ENCODE assay signal across 10 cellular contexts in genomic region chr1:225447649-225448048, GRCh38. TPM values are rescaled to one million over a fixed set of nuclear protein-coding genes. Genes with fewer than 3 reads are reported as not detected.
DNase-seq lines count a peak whose midpoint lies in the region; ATAC-seq and TF ChIP-seq lines count a peak whose summit lies in the region.
"Had no signal": no experiment of that assay in that cellular context is flagged by ENCODE, and none has a peak within 500 bp of the region (broad histone marks: within the 10 kb centered on the region; RNA-seq: fewer than 3 reads in every experiment).

No MANE protein-coding gene starts in this region.

- peak overlapping the region in 2 of 5 donors; percentile 17 to 18 for H3K4me3 Mint-ChIP-seq in immature natural killer cell
- no peak overlapping the region for H3K4me3 Mint-ChIP-seq in T-cell

- TF ChIP-seq POLR2A in sigmoid colon (IDR thresholded peaks at IDR 0.05): no peak

- H3K9me3 ChIP-seq in sigmoid colon: no peaks in the 10 kb centered on the region
- no peaks in the 10 kb centered on the region for H3K9me3 ChIP-seq in MM.1S (replicated peaks; ENCODE audit: insufficient read depth, low read length)

- H3K4me2 ChIP-seq in MM.1S (ENCODE audit: low read depth, low read length): no peak overlapping the region

- H3K27ac Mint-ChIP-seq in immature natural killer cell: peak overlapping the region in 4 of 6 donors; percentile 42 to 74 (median 68)
- peak overlapping the region in 1 of 2 donors; percentile 27 for H3K27ac Mint-ChIP-seq in T-cell

- TF ChIP-seq EP300 in sigmoid colon (IDR thresholded peaks at IDR 0.05): peak; percentile 76 to 96 (median 94)

- H3K36me3 ChIP-seq in sigmoid colon (no peaks in the 10 kb centered on the region), MM.1S (replicated peaks; ENCODE audit: insufficient read depth, low read length) (no peaks in the 10 kb centered on the region)

- H3K27me3 ChIP-seq in sigmoid colon (no peaks in the 10 kb centered on the region), MM.1S (replicated peaks; ENCODE audit: insufficient read depth, low read length) (no peaks in the 10 kb centered on the region)

- DNase-seq in EH (ENCODE audit: low read depth): peak; percentile 85
- peak; percentile 72 for DNase-seq in astrocyte of the hippocampus (ENCODE audit: low read depth, low spot score)
- no peak for DNase-seq in immature natural killer cell
- peak; percentile 97 for DNase-seq in sigmoid colon
- DNase-seq in MM.1S: no peak
- no peak for DNase-seq in RPMI8226
- no peak for DNase-seq in T-cell
- DNase-seq in NCI-H82 (lab: John Stamatoyannopoulos, UW): no peak
- DNase-seq: activated naive CD4-positive, alpha-beta T cell treated with anti-CD3 and anti-CD28 coated beads, Interleukin-2, amount 50 U/mL, for 16 hours; NCI-H146 had no signal

- peaks cover 31% of the 10 kb centered on the region for H3F3A ChIP-seq in MM.1S (ENCODE audit: insufficient read depth, low read length)

- ATAC-seq in T-cell (replicated peaks in 1 of 4): no peak

- H3K79me2 ChIP-seq in MM.1S (ENCODE audit: low read length): no peaks in the 10 kb centered on the region

- H3K4me3 ChIP-seq in sigmoid colon (peak overlapping the region; percentile 8 to 31 (median 22)), MM.1S (ENCODE audit: low read length) (no peak overlapping the region)

- H3K27ac ChIP-seq in sigmoid colon (peak overlapping the region; percentile 91 to 96 (median 93)), MM.1S (ENCODE audit: low read length) (no peak overlapping the region)

- no peak overlapping the region for H2AFZ ChIP-seq in MM.1S (ENCODE audit: low read length)

- no peak overlapping the region for H3K9ac ChIP-seq in MM.1S (ENCODE audit: low read length)

- no peaks in the 10 kb centered on the region for H3K36me3 Mint-ChIP-seq in immature natural killer cell
- no peaks in the 10 kb centered on the region for H3K36me3 Mint-ChIP-seq in T-cell

- H3K4me1 ChIP-seq in sigmoid colon: peaks cover 0 to 95% (median 89%) of the 10 kb centered on the region in 4 donors
- H3K4me1 ChIP-seq in MM.1S (ENCODE audit: low read length): peaks cover 36% of the 10 kb centered on the region

- CTCF ChIA-PET in T-cell (lab: Charles Lee): interaction anchor here in 1 of 2 donors (0.5 kb wide), 1 partner anchor 46 kb away, joined by 3 read pairs; no protein-coding TSS in a partner anchor

- H3K4me1 Mint-ChIP-seq in immature natural killer cell (peaks cover 67 to 74% of the 10 kb centered on the region in 2 donors), T-cell (peaks cover 55 to 65% (median 57%) of the 10 kb centered on the region in 3 donors)

- no peaks in the 10 kb centered on the region for H3K9me3 Mint-ChIP-seq in immature natural killer cell
- no peaks in the 10 kb centered on the region for H3K9me3 Mint-ChIP-seq in T-cell

- no peaks in the 10 kb centered on the region for H4K20me1 ChIP-seq in MM.1S (ENCODE audit: insufficient read depth, low read length)

- WGBS in sigmoid colon, 2 donors: 43 to 50% methylated on average over 7 of the region's 7 CpGs

- H3K9me2 ChIP-seq in MM.1S (replicated peaks; ENCODE audit: insufficient read depth, low read length): no peaks in the 10 kb centered on the region

- TF ChIP-seq CTCF in sigmoid colon (IDR thresholded peaks at IDR 0.05) (no peak), MM.1S (IDR thresholded peaks at IDR 0.05; ENCODE audit: low read length) (no peak)

- intact Hi-C loops in sigmoid colon (cut with DNase I): no loop called here

- peaks cover 9 to 13% (median 10%) of the 10 kb centered on the region in 3 donors for H3K27me3 Mint-ChIP-seq in immature natural killer cell (ENCODE audit: low read depth in 3 of 3)
- no peaks in the 10 kb centered on the region for H3K27me3 Mint-ChIP-seq in T-cell

- POLR2A ChIA-PET in T-cell (lab: Charles Lee): interaction anchor here in 1 of 2 donors (0.5 to 1.0 kb wide), 2 partner anchors 19 to 22 kb away, joined by 3 read pairs; no protein-coding TSS in a partner anchor

RNA-seq across cellular contexts. Expression of gene LBR, which starts 19.8 kb away (rescaled TPM):
- 100 to 1,000 TPM in 2 of 3 donors, 10 to 100 TPM in 1; 100.0 to 136 (median 117) TPM for polyA plus RNA-seq in immature natural killer cell
- 100 to 1,000 TPM; 134 to 195 (median 169) TPM for total RNA-seq in sigmoid colon
- polyA plus RNA-seq in sigmoid colon: 10 to 100 TPM in 1 of 3 donors, 1 to 10 TPM in 2; 5.4 to 62.2 (median 6.9) TPM
- 100 to 1,000 TPM; 105 to 142 (median 118) TPM for total RNA-seq in T-cell

Comparison
In these comparisons a context has a peak if more than half of its experiments do, and no peak if none do; other contexts are left out.
1. DNase-seq: peak in EH (single experiment), astrocyte of the hippocampus (single experiment) and sigmoid colon (single experiment); none in immature natural killer cell (0 of 3), MM.1S (single experiment), RPMI8226 (single experiment), T-cell (0 of 34) and NCI-H82 (single experiment).